21 cellular contexts compared by ENCODE assay signal in the genomic region with DNA sequence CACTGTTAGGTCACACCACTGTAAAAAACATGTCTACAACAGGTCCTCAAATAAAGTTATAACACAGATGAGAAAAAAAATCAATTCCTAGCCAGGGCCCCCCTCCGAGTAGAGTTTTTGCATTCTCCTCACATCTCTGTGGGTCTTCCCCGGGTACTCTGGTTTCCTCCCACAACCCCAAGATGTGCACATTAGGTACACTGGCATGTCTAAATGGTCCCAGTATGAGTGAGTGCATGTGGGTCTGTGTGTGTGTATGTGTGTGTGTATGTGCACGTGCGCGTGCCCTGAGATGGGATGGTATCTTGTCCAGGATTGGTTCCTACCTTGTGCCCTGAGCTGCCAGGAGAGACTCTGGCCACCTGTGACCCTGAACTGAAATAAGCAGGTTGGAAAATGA. TPM values are rescaled to one million over a fixed set of nuclear protein-coding genes. Genes with fewer than 3 reads are reported as not detected.
DNase-seq lines count a peak whose midpoint lies in the region; ATAC-seq and TF ChIP-seq lines count a peak whose summit lies in the region.
"Had no signal": no experiment of that assay in that cellular context is flagged by ENCODE, and none has a peak within 500 bp of the region (broad histone marks: within the 10 kb centered on the region; RNA-seq: fewer than 3 reads in every experiment).

No MANE protein-coding gene starts in this region.

- intact Hi-C loops in activated CD4-positive, alpha-beta T cell treated with anti-CD3 and anti-CD28 coated beads, Interleukin-2, amount 10 ng/mL, durations not matched to agents 24 days and 14 days (cut with micrococcal nuclease) = no loop called here
- intact Hi-C loops in natural killer cell (cut with micrococcal nuclease) = no loop called here
- intact Hi-C loops in naive thymus-derived CD4-positive, alpha-beta T cell (cut with micrococcal nuclease) = loop anchor here in 1 of 2 donors (10.0 kb wide), 1 partner anchor 914 kb away; the partner anchor contains the start of gene CLK1
- intact Hi-C loops in right lobe of liver (cut with DNase I) = no loop called here

- no peak for TF ChIP-seq POLR2A in right lobe of liver (IDR thresholded peaks at IDR 0.05)

- no peak overlapping the region for H3K27ac ChIP-seq in naive thymus-derived CD4-positive, alpha-beta T cell (ENCODE audit: low read depth, low read length)
- no peak overlapping the region for H3K27ac ChIP-seq in right lobe of liver
- H3K27ac ChIP-seq: HL-60 had no signal

- no peak for ATAC-seq in natural killer cell treated with Interleukin-12 subunit alpha and Interleukin-12 subunit beta and Interleukin-15 and Interleukin-18, amount 100 ng/mL, for 72 hours
- ATAC-seq in natural killer cell (no peak), right lobe of liver (no peak), HG03097 (IDR thresholded peaks at IDR 0.05; ENCODE audit: low FRiP score, unreplicated experiment) (no peak), HG03139 (IDR thresholded peaks at IDR 0.05; ENCODE audit: unreplicated experiment) (no peak)
- ATAC-seq in naive thymus-derived CD4-positive, alpha-beta T cell = no peak

- peaks cover 38% of the 10 kb centered on the region for H3K4me1 Mint-ChIP-seq in activated CD4-positive, alpha-beta T cell treated with anti-CD3 and anti-CD28 coated beads, Interleukin-2, amount 10 ng/mL, durations not matched to agents 24 days and 14 days
- H3K4me1 Mint-ChIP-seq in natural killer cell treated with Interleukin-12 subunit alpha and Interleukin-12 subunit beta and Interleukin-15 and Interleukin-18, amount 100 ng/mL, for 72 hours (ENCODE audit: low read depth in 2 of 2) = peaks cover 19 to 27% of the 10 kb centered on the region in 2 donors
- peaks cover 30 to 34% of the 10 kb centered on the region in 2 donors for H3K4me1 Mint-ChIP-seq in natural killer cell
- H3K4me1 Mint-ChIP-seq in naive thymus-derived CD4-positive, alpha-beta T cell = peaks cover 24 to 65% (median 58%) of the 10 kb centered on the region in 7 donors

- no peaks in the 10 kb centered on the region for H3K27me3 Mint-ChIP-seq in activated CD4-positive, alpha-beta T cell treated with anti-CD3 and anti-CD28 coated beads, Interleukin-2, amount 10 ng/mL, durations not matched to agents 24 days and 14 days
- no peaks in the 10 kb centered on the region for H3K27me3 Mint-ChIP-seq in natural killer cell treated with Interleukin-12 subunit alpha and Interleukin-12 subunit beta and Interleukin-15 and Interleukin-18, amount 100 ng/mL, for 72 hours
- H3K27me3 Mint-ChIP-seq in natural killer cell (ENCODE audit: low read depth in 2 of 2) = no peaks in the 10 kb centered on the region
- H3K27me3 Mint-ChIP-seq in naive thymus-derived CD4-positive, alpha-beta T cell = no peaks in the 10 kb centered on the region
- H3K27me3 Mint-ChIP-seq: B cell had no signal

- WGBS in right lobe of liver (ENCODE audit: insufficient coverage, low coverage, low lambda C conversion rate, missing lambda C conversion rate) = 94% methylated on average over 4 of the region's 5 CpGs

- CTCF ChIA-PET in naive thymus-derived CD4-positive, alpha-beta T cell (lab: Charles Lee) = no interaction called here

- H3K4me3 Mint-ChIP-seq in activated CD4-positive, alpha-beta T cell treated with anti-CD3 and anti-CD28 coated beads, Interleukin-2, amount 10 ng/mL, durations not matched to agents 24 days and 14 days = peak overlapping the region; percentile 37
- H3K4me3 Mint-ChIP-seq in natural killer cell treated with Interleukin-12 subunit alpha and Interleukin-12 subunit beta and Interleukin-15 and Interleukin-18, amount 100 ng/mL, for 72 hours = peak overlapping the region; percentile 55
- H3K4me3 Mint-ChIP-seq in natural killer cell = no peak overlapping the region
- H3K4me3 Mint-ChIP-seq in naive thymus-derived CD4-positive, alpha-beta T cell = peak overlapping the region in 1 of 10 donors; percentile 37
- H3K4me3 Mint-ChIP-seq: B cell had no signal

- DNase-seq in activated CD4-positive, alpha-beta T cell treated with anti-CD3 and anti-CD28 coated beads, Interleukin-2, amount 10 ng/mL, durations not matched to agents 24 days and 14 days = no peak
- DNase-seq in activated CD4-positive, alpha-beta T cell treated with anti-CD3 and anti-CD28 coated beads for 48 hours = no peak
- no peak for DNase-seq in natural killer cell treated with Interleukin-12 subunit alpha and Interleukin-12 subunit beta and Interleukin-15 and Interleukin-18, amount 100 ng/mL, for 72 hours (ENCODE audit: low spot score)
- DNase-seq in natural killer cell = no peak
- DNase-seq in naive thymus-derived CD4-positive, alpha-beta T cell = no peak
- no peak for DNase-seq in right lobe of liver
- DNase-seq: 8988T, COR-L47, DMS 273 treated with DMSO at 0.1 percent for 48 hours, DND-41, IMR-90, NCI-H1417, NCI-H187 treated with DMSO at 0.1 percent for 48 hours, NCI-H2227 treated with DMSO at 0.1 percent for 48 hours, NCI-H510A treated with DMSO at 0.1 percent for 48 hours, NCI-H82, OCI-M1 had no signal

- H3K9me3 ChIP-seq in naive thymus-derived CD4-positive, alpha-beta T cell (ENCODE audit: control insufficient read depth in 2 of 3, low read length in 3 of 3) = no peaks in the 10 kb centered on the region
- H3K9me3 ChIP-seq in right lobe of liver = no peaks in the 10 kb centered on the region

- peaks cover 1 to 26% (median 11%) of the 10 kb centered on the region in 3 experiments for H3K36me3 ChIP-seq in naive thymus-derived CD4-positive, alpha-beta T cell (ENCODE audit: control insufficient read depth in 2 of 3, insufficient read depth in 3 of 3, low read length in 3 of 3)
- H3K36me3 ChIP-seq in right lobe of liver = peaks cover 0 to 30% (median 1%) of the 10 kb centered on the region in 4 donors

- no peak for TF ChIP-seq CTCF in natural killer cell (IDR thresholded peaks at IDR 0.05)
- TF ChIP-seq CTCF in right lobe of liver (IDR thresholded peaks at IDR 0.05) = no peak

- H3K4me1 ChIP-seq in naive thymus-derived CD4-positive, alpha-beta T cell (ENCODE audit: control insufficient read depth in 2 of 2, insufficient read depth in 2 of 2, low read length in 2 of 2) = peaks cover 13 to 23% of the 10 kb centered on the region in 2 donors
- peaks cover 0 to 10% (median 4%) of the 10 kb centered on the region in 4 donors for H3K4me1 ChIP-seq in right lobe of liver

- no peaks in the 10 kb centered on the region for H3K27me3 ChIP-seq in naive thymus-derived CD4-positive, alpha-beta T cell (ENCODE audit: control insufficient read depth in 2 of 2, insufficient read depth in 2 of 2, low read length in 2 of 2)
- H3K27me3 ChIP-seq in right lobe of liver = no peaks in the 10 kb centered on the region

- peak overlapping the region; percentile 73 for H3K27ac Mint-ChIP-seq in activated CD4-positive, alpha-beta T cell treated with anti-CD3 and anti-CD28 coated beads, Interleukin-2, amount 10 ng/mL, durations not matched to agents 24 days and 14 days
- H3K27ac Mint-ChIP-seq in natural killer cell treated with Interleukin-12 subunit alpha and Interleukin-12 subunit beta and Interleukin-15 and Interleukin-18, amount 100 ng/mL, for 72 hours = peak overlapping the region; percentile 47 to 50
- H3K27ac Mint-ChIP-seq in natural killer cell = no peak overlapping the region
- H3K27ac Mint-ChIP-seq in naive thymus-derived CD4-positive, alpha-beta T cell = peak overlapping the region in 5 of 9 donors; percentile 11 to 71 (median 49)
- H3K27ac Mint-ChIP-seq: B cell had no signal

- H3K4me3 ChIP-seq in naive thymus-derived CD4-positive, alpha-beta T cell (ENCODE audit: low read length) = no peak overlapping the region
- H3K4me3 ChIP-seq in right lobe of liver = no peak overlapping the region

- peaks cover 39% of the 10 kb centered on the region for H3K36me3 Mint-ChIP-seq in activated CD4-positive, alpha-beta T cell treated with anti-CD3 and anti-CD28 coated beads, Interleukin-2, amount 10 ng/mL, durations not matched to agents 24 days and 14 days (ENCODE audit: low read depth)
- H3K36me3 Mint-ChIP-seq in natural killer cell treated with Interleukin-12 subunit alpha and Interleukin-12 subunit beta and Interleukin-15 and Interleukin-18, amount 100 ng/mL, for 72 hours = peaks cover 17% of the 10 kb centered on the region
- H3K36me3 Mint-ChIP-seq in natural killer cell = no peaks in the 10 kb centered on the region
- peaks cover 0 to 26% (median 10%) of the 10 kb centered on the region in 5 donors for H3K36me3 Mint-ChIP-seq in naive thymus-derived CD4-positive, alpha-beta T cell

- POLR2A ChIA-PET in naive thymus-derived CD4-positive, alpha-beta T cell (lab: Charles Lee) = interaction anchor here (0.6 kb wide), 1 partner anchor 39 kb away, joined by 3 read pairs; the partner anchor contains the start of gene C2orf69

- H3K9me3 Mint-ChIP-seq in activated CD4-positive, alpha-beta T cell treated with anti-CD3 and anti-CD28 coated beads, Interleukin-2, amount 10 ng/mL, durations not matched to agents 24 days and 14 days = no peaks in the 10 kb centered on the region
- H3K9me3 Mint-ChIP-seq in natural killer cell treated with Interleukin-12 subunit alpha and Interleukin-12 subunit beta and Interleukin-15 and Interleukin-18, amount 100 ng/mL, for 72 hours = no peaks in the 10 kb centered on the region
- no peaks in the 10 kb centered on the region for H3K9me3 Mint-ChIP-seq in natural killer cell
- no peaks in the 10 kb centered on the region for H3K9me3 Mint-ChIP-seq in naive thymus-derived CD4-positive, alpha-beta T cell

RNA-seq across cellular contexts. Expression of gene TYW5, which starts 4.9 kb away (rescaled TPM):
- 10.9 and 11.7 TPM in 2 replicates for total RNA-seq in activated CD4-positive, alpha-beta T cell treated with anti-CD3 and anti-CD28 coated beads, Interleukin-2, amount 10 ng/mL, durations not matched to agents 24 days and 14 days
- total RNA-seq in natural killer cell treated with Interleukin-12 subunit alpha and Interleukin-12 subunit beta and Interleukin-15 and Interleukin-18, amount 100 ng/mL, for 72 hours = 10 to 100 TPM; 10.7 to 13.9 TPM
- 10 to 100 TPM; 15.9 to 17.4 (median 16.9) TPM for total RNA-seq in natural killer cell
- 10 to 100 TPM in 4 of 5 experiments, 1 to 10 TPM in 1; 6.3 to 13.3 (median 11.2) TPM for total RNA-seq in naive thymus-derived CD4-positive, alpha-beta T cell
- 1 to 10 TPM; 2.7 to 3.7 TPM for polyA plus RNA-seq in naive thymus-derived CD4-positive, alpha-beta T cell
- 1 to 10 TPM; 4.1 to 6.4 (median 4.8) TPM for total RNA-seq in right lobe of liver

RNA-seq across cellular contexts. Expression of gene MAIP1, which starts 5.0 kb away (rescaled TPM):
- 27.9 and 29.6 TPM in 2 replicates for total RNA-seq in activated CD4-positive, alpha-beta T cell treated with anti-CD3 and anti-CD28 coated beads, Interleukin-2, amount 10 ng/mL, durations not matched to agents 24 days and 14 days
- 10 to 100 TPM; 21.8 to 33.8 TPM for total RNA-seq in natural killer cell treated with Interleukin-12 subunit alpha and Interleukin-12 subunit beta and Interleukin-15 and Interleukin-18, amount 100 ng/mL, for 72 hours
- total RNA-seq in natural killer cell (10 to 100 TPM; 23.5 to 26.4 (median 23.6) TPM), right lobe of liver (10 to 100 TPM; 23.4 to 39.7 (median 30.7) TPM)
- total RNA-seq in naive thymus-derived CD4-positive, alpha-beta T cell = 10 to 100 TPM; 14.5 to 27.8 (median 19.8) TPM
- 10 to 100 TPM; 16.3 to 17.9 TPM for polyA plus RNA-seq in naive thymus-derived CD4-positive, alpha-beta T cell

RNA-seq across cellular contexts. Expression of gene C2orf69, which starts 39.3 kb away (rescaled TPM):
- total RNA-seq in activated CD4-positive, alpha-beta T cell treated with anti-CD3 and anti-CD28 coated beads, Interleukin-2, amount 10 ng/mL, durations not matched to agents 24 days and 14 days = 17.1 and 17.4 TPM in 2 replicates
- total RNA-seq in natural killer cell treated with Interleukin-12 subunit alpha and Interleukin-12 subunit beta and Interleukin-15 and Interleukin-18, amount 100 ng/mL, for 72 hours = 10 to 100 TPM; 13.5 to 22.1 TPM
- 10 to 100 TPM; 11.8 to 15.0 (median 13.0) TPM for total RNA-seq in natural killer cell
- total RNA-seq in naive thymus-derived CD4-positive, alpha-beta T cell = 10 to 100 TPM; 10.1 to 15.4 (median 12.7) TPM
- 10 to 100 TPM; 10.7 to 10.9 TPM for polyA plus RNA-seq in naive thymus-derived CD4-positive, alpha-beta T cell
- total RNA-seq in right lobe of liver = 1 to 10 TPM; 5.8 to 7.9 (median 6.9) TPM

Comparison
In these comparisons a context has a peak if more than half of its experiments do, and no peak if none do; other contexts are left out.
1. H3K27ac Mint-ChIP-seq: peak in activated CD4-positive, alpha-beta T cell treated with anti-CD3 and anti-CD28 coated beads, Interleukin-2, amount 10 ng/mL, durations not matched to agents 24 days and 14 days (single experiment), natural killer cell treated with Interleukin-12 subunit alpha and Interleukin-12 subunit beta and Interleukin-15 and Interleukin-18, amount 100 ng/mL, for 72 hours (2 of 2) and naive thymus-derived CD4-positive, alpha-beta T cell (5 of 9); none in natural killer cell (0 of 2).